ENCODE assay signal across 8 cellular contexts in the genomic region with DNA sequence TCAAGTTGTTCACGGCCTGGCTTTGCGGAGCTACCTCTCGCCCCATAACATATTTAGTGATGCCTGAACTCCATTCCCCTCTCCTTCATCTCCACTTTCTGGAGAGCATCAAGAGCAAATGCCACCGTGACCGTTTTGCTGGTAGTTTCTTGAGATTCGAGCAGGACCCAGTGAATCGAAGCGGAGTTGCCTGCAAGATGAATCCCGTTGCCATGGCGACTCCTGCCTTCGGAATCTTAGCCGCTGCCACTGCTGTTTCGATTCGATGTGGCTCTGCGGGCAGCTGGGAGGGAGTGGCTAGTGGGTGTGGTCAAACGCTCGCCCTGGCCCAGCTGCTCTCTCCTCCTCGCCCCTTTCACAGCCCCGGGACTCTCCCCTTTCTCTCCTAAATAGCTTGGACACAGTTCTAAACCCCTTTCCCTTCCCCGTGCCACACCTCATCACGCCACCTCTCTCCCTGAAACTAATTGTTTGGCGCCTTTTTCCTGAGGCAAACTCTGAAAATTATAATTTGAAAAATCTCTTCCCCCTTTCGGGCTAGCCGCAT. TPM values are rescaled to one million over a fixed set of nuclear protein-coding genes. Genes with fewer than 3 reads are reported as not detected.
DNase-seq lines count a peak whose midpoint lies in the region; ATAC-seq and TF ChIP-seq lines count a peak whose summit lies in the region.

No MANE protein-coding gene starts in this region.

- ATAC-seq in GM19351 (IDR thresholded peaks at IDR 0.05; ENCODE audit: unreplicated experiment) (peak; percentile 45), HG03469 (IDR thresholded peaks at IDR 0.05; ENCODE audit: unreplicated experiment) (peak; percentile 33), lower lobe of right lung (peak; percentile 44 to 65)

- peak overlapping the region; percentile 93 for H3K4me3 Mint-ChIP-seq in activated CD4-positive, alpha-beta memory T cell treated with anti-CD3 and anti-CD28 coated beads for 36 hours

- H3K4me1 ChIP-seq in BLaER1 (peaks cover 35% of the 10 kb centered on the region), lower lobe of right lung (peaks cover 36% of the 10 kb centered on the region)

- peaks cover 6% of the 10 kb centered on the region for H3K4me1 Mint-ChIP-seq in activated CD4-positive, alpha-beta memory T cell treated with anti-CD3 and anti-CD28 coated beads for 36 hours (ENCODE audit: low read depth)

- peaks cover 46% of the 10 kb centered on the region for H4K20me1 ChIP-seq in BLaER1

- H3K27me3 Mint-ChIP-seq in activated CD4-positive, alpha-beta memory T cell treated with anti-CD3 and anti-CD28 coated beads for 36 hours, result peaks cover 3% of the 10 kb centered on the region

- H3K9me3 Mint-ChIP-seq in activated CD4-positive, alpha-beta memory T cell treated with anti-CD3 and anti-CD28 coated beads for 36 hours, result no peaks in the 10 kb centered on the region

- peak; percentile 98 for DNase-seq in NCI-H69 (lab: John Stamatoyannopoulos, UW)
- peak; percentile 86 for DNase-seq in activated CD4-positive, alpha-beta memory T cell treated with anti-CD3 and anti-CD28 coated beads for 36 hours
- DNase-seq in ecto neural progenitor cell (ENCODE audit: low spot score), result peak; percentile 94
- peak; percentile 88 for DNase-seq in lower lobe of right lung
- peak; percentile 59 to 78 for DNase-seq in stimulated activated CD4-positive, alpha-beta T cell treated with anti-CD3 and anti-CD28 coated beads, Interleukin-4, amount 100 ng/mL, for 48 hours (ENCODE audit: low read depth in 2 of 2)

- H3K9me3 ChIP-seq in BLaER1, result no peaks in the 10 kb centered on the region
- no peaks in the 10 kb centered on the region for H3K9me3 ChIP-seq in lower lobe of right lung

- no peaks in the 10 kb centered on the region for H3K36me3 ChIP-seq in BLaER1
- H3K36me3 ChIP-seq in lower lobe of right lung, result no peaks in the 10 kb centered on the region

- H3K36me3 Mint-ChIP-seq in activated CD4-positive, alpha-beta memory T cell treated with anti-CD3 and anti-CD28 coated beads for 36 hours, result no peaks in the 10 kb centered on the region

- peaks cover 16% of the 10 kb centered on the region; the same call in 1 of the 2 replicates for H3K27me3 ChIP-seq in BLaER1
- H3K27me3 ChIP-seq in lower lobe of right lung (ENCODE audit: low read depth), result no peaks in the 10 kb centered on the region

- peak overlapping the region; percentile 82 for H3K9ac ChIP-seq in BLaER1

- intact Hi-C loops in activated CD4-positive, alpha-beta memory T cell treated with anti-CD3 and anti-CD28 coated beads for 36 hours (cut with micrococcal nuclease), result loop anchor here (2.0 to 10.0 kb wide), 4 partner anchors 85 to 1059 kb away; a partner anchor contains a TSS
- intact Hi-C loops in lower lobe of right lung (cut with DNase I), result no loop called here

- H3K4me2 ChIP-seq in BLaER1, result peak overlapping the region; percentile 100

- CTCF ChIA-PET in activated CD4-positive, alpha-beta memory T cell treated with anti-CD3 and anti-CD28 coated beads for 36 hours (lab: Charles Lee), result interaction anchor here (1.5 kb wide), 1 partner anchor 294 kb away, joined by 3 read pairs; a partner anchor contains a TSS

- peak overlapping the region; percentile 49 for H3K27ac Mint-ChIP-seq in activated CD4-positive, alpha-beta memory T cell treated with anti-CD3 and anti-CD28 coated beads for 36 hours

- no peak overlapping the region for H3K27ac ChIP-seq in BLaER1
- H3K27ac ChIP-seq in lower lobe of right lung, result peak overlapping the region; percentile 98

- H3K4me3 ChIP-seq in BLaER1 (peak overlapping the region; percentile 92), lower lobe of right lung (peak overlapping the region; percentile 88)

- POLR2A ChIA-PET in activated CD4-positive, alpha-beta memory T cell treated with anti-CD3 and anti-CD28 coated beads for 36 hours (lab: Charles Lee), result interaction anchor here (1.3 to 3.3 kb wide), 2 partner anchors 275 to 294 kb away, joined by 3 to 16 read pairs; a partner anchor contains a TSS

- no peak for TF ChIP-seq CTCF in lower lobe of right lung (IDR thresholded peaks at IDR 0.05)

RNA-seq across cellular contexts. Expression of a gene that starts 1.4 kb away (rescaled TPM):
- total RNA-seq in activated CD4-positive, alpha-beta memory T cell treated with anti-CD3 and anti-CD28 coated beads for 36 hours, result 10 to 100 TPM in 1 of 2 experiments, 1 to 10 TPM in 1; 8.3 to 10.5 TPM
- total RNA-seq in lower lobe of right lung, result 46.7 TPM
